In genomic region chr1:107776898-107777663, GRCh38 we compare ENCODE assay signal across 11 cellular contexts.
DNase-seq lines count a peak whose midpoint lies in the region; ATAC-seq and TF ChIP-seq lines count a peak whose summit lies in the region.
"Had no signal": no experiment of that assay in that cellular context is flagged by ENCODE, and none has a peak within 500 bp of the region (broad histone marks: within the 10 kb centered on the region; RNA-seq: fewer than 3 reads in every experiment).

No MANE protein-coding gene starts in this region.

- H3K27me3 ChIP-seq in lung (ENCODE audit: control insufficient read depth, insufficient read depth) = no peaks in the 10 kb centered on the region
- H3K27me3 ChIP-seq in upper lobe of right lung = no peaks in the 10 kb centered on the region

- H3K36me3 ChIP-seq in lung (ENCODE audit: control insufficient read depth in 2 of 2, insufficient read depth in 2 of 2, low read length in 2 of 2) (peaks cover 0 to 2% of the 10 kb centered on the region in 2 donors), upper lobe of right lung (no peaks in the 10 kb centered on the region)

- 73 to 83% methylated on average over 4 of the region's 4 CpGs for WGBS in lung, 2 donors

- ATAC-seq in GM18909 (IDR thresholded peaks at IDR 0.05; ENCODE audit: poor library complexity, unreplicated experiment) (peak; percentile 93), GM21825 (IDR thresholded peaks at IDR 0.05; ENCODE audit: unreplicated experiment) (peak; percentile 92), HG03571 (IDR thresholded peaks at IDR 0.05; ENCODE audit: unreplicated experiment) (peak; percentile 89), lung (ENCODE audit: insufficient read depth, low FRiP score) (peak; percentile 27), upper lobe of right lung (no peak)
- ATAC-seq: Panc1 had no signal

- intact Hi-C loops in upper lobe of right lung (cut with DNase I) = no loop called here

- DNase-seq in lung (ENCODE audit: low spot score) (no peak), amniotic stem cell (lab: John Stamatoyannopoulos, UW) (no peak), middle frontal gyrus (ENCODE audit: extremely low spot score, low spot score) (no peak), upper lobe of right lung (no peak)
- no peak for DNase-seq in effector CD8-positive, alpha-beta T cell (lab: John Stamatoyannopoulos, UW)
- DNase-seq: activated T-cell treated with anti-CD3 and anti-CD28 coated beads, Interleukin-2, amount 50 U/mL, for 24 hours; erythroblast had no signal

- H3K9me3 ChIP-seq in lung (ENCODE audit: control insufficient read depth in 2 of 2, insufficient read depth in 1 of 2, low read length in 1 of 2) = no peaks in the 10 kb centered on the region
- no peaks in the 10 kb centered on the region for H3K9me3 ChIP-seq in upper lobe of right lung

- no peaks in the 10 kb centered on the region for H3K4me1 ChIP-seq in lung (ENCODE audit: control insufficient read depth in 2 of 2, insufficient read depth in 2 of 2, low read length in 2 of 2)
- H3K4me1 ChIP-seq in upper lobe of right lung = no peaks in the 10 kb centered on the region

- H3K4me3 ChIP-seq in lung = no peak overlapping the region
- no peak overlapping the region for H3K4me3 ChIP-seq in upper lobe of right lung

- no peak overlapping the region for H3K27ac ChIP-seq in lung (ENCODE audit: low read depth in 1 of 2, low read length in 1 of 2)
- H3K27ac ChIP-seq in upper lobe of right lung = no peak overlapping the region

- TF ChIP-seq CTCF in lung (IDR thresholded peaks at IDR 0.05; ENCODE audit: control extremely low read depth, extremely low read depth) = no peak
- no peak for TF ChIP-seq CTCF in upper lobe of right lung (IDR thresholded peaks at IDR 0.05)
